ENCODE assay signal across 8 cellular contexts in the genomic region with DNA sequence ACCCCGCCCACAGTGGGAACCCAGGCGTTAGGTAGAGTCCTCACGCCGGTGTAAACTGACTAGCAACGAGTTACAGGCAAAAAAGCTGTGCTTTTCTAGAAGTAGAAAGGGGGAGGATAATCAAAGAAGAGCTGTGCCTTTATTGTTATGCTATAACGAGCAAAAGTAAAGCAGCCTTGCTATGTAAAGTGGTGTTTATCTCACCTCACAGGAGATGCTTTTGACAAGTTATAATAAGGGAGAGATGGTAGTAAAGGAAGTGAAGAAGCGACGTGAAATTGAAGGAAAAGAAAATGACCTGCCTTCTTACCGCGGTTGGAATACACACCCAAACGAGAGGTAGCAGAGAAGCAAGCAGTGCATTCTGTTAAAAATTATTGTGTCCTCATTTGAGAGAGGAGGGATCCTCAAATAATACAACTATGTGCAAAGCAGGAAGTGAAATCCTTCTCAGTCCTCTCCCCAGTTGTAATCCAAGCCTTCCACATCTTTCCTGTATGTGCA. TPM values are rescaled to one million over a fixed set of nuclear protein-coding genes. Genes with fewer than 3 reads are reported as not detected.
DNase-seq lines count a peak whose midpoint lies in the region; ATAC-seq and TF ChIP-seq lines count a peak whose summit lies in the region.

No MANE protein-coding gene starts in this region.

- intact Hi-C loops in CD8-positive, alpha-beta T cell (cut with DNase I, micrococcal nuclease), result loop anchor here (2.0 to 10.0 kb wide), 8 partner anchors 81 to 1876 kb away; a partner anchor contains a TSS

- H3K4me3 Mint-ChIP-seq in CD8-positive, alpha-beta T cell, result peak overlapping the region; percentile 96
- peak overlapping the region; percentile 100 for H3K4me3 Mint-ChIP-seq in progenitor cell of endocrine pancreas (ENCODE audit: low read depth)

- peak; percentile 33 for ATAC-seq in CD8-positive, alpha-beta T cell
- ATAC-seq in GM21529 (IDR thresholded peaks at IDR 0.05; ENCODE audit: unreplicated experiment) (peak; percentile 8), HG03095 (IDR thresholded peaks at IDR 0.05; ENCODE audit: unreplicated experiment) (no peak)

- H3K27me3 ChIP-seq in CD8-positive, alpha-beta T cell (ENCODE audit: insufficient read depth, low read length), result no peaks in the 10 kb centered on the region

- peaks cover 26% of the 10 kb centered on the region for H3K4me1 ChIP-seq in CD8-positive, alpha-beta T cell (ENCODE audit: insufficient read depth, low read length)

- peak overlapping the region; percentile 93 for H3K27ac Mint-ChIP-seq in CD8-positive, alpha-beta T cell
- peak overlapping the region; percentile 99 for H3K27ac Mint-ChIP-seq in progenitor cell of endocrine pancreas

- peaks cover 56% of the 10 kb centered on the region for H3K4me1 Mint-ChIP-seq in CD8-positive, alpha-beta T cell (ENCODE audit: low read depth)
- H3K4me1 Mint-ChIP-seq in progenitor cell of endocrine pancreas (ENCODE audit: low read depth), result peaks cover 17% of the 10 kb centered on the region

- H3K9me3 Mint-ChIP-seq in CD8-positive, alpha-beta T cell, result no peaks in the 10 kb centered on the region
- no peaks in the 10 kb centered on the region for H3K9me3 Mint-ChIP-seq in progenitor cell of endocrine pancreas (ENCODE audit: low read depth)

- no peaks in the 10 kb centered on the region for H3K9me3 ChIP-seq in CD8-positive, alpha-beta T cell (ENCODE audit: low read length)

- peak overlapping the region; percentile 70 for H3K27ac ChIP-seq in CD8-positive, alpha-beta T cell (ENCODE audit: low read depth, low read length)
- peak overlapping the region; percentile 99 for H3K27ac ChIP-seq in RWPE1
- H3K27ac ChIP-seq in epithelial cell of prostate, result peak overlapping the region; percentile 98

- peak in 2 of 7 experiments; percentile 33 to 53 for DNase-seq in CD8-positive, alpha-beta T cell
- no peak for DNase-seq in RWPE1 (ENCODE audit: low spot score)
- DNase-seq in epithelial cell of prostate (ENCODE audit: low read depth, low spot score), result no peak
- no peak for DNase-seq in progenitor cell of endocrine pancreas (ENCODE audit: low spot score, unreplicated experiment)
- no peak for DNase-seq in HuH-7 (ENCODE audit: low spot score)
- DNase-seq in A172 (ENCODE audit: low spot score), result no peak

- peak overlapping the region; percentile 72 for H3K4me3 ChIP-seq in CD8-positive, alpha-beta T cell (ENCODE audit: low read depth, low read length)

- TF ChIP-seq CTCF in CD8-positive, alpha-beta T cell (IDR thresholded peaks at IDR 0.05), result no peak
- no peak for TF ChIP-seq CTCF in RWPE1 (conservative IDR thresholded peaks at IDR 0.05; ENCODE audit: low read depth)
- TF ChIP-seq CTCF in progenitor cell of endocrine pancreas (IDR thresholded peaks at IDR 0.05; ENCODE audit: unreplicated experiment), result no peak

- POLR2A ChIA-PET in CD8-positive, alpha-beta T cell (lab: Charles Lee), result interaction anchor here (0.6 kb wide), 1 partner anchor 8 kb away, joined by 4 read pairs; no protein-coding TSS in a partner anchor
- POLR2A ChIA-PET in RWPE1 (lab: Yijun Ruan, JAX; ENCODE audit: low non-redundant PET), result interaction anchor here (0.5 kb wide), 1 partner anchor 680 kb away, joined by 5 read pairs; no protein-coding TSS in a partner anchor

- H3K27me3 Mint-ChIP-seq in CD8-positive, alpha-beta T cell (ENCODE audit: low read depth), result no peaks in the 10 kb centered on the region
- H3K27me3 Mint-ChIP-seq in progenitor cell of endocrine pancreas, result no peaks in the 10 kb centered on the region

- CTCF ChIA-PET in CD8-positive, alpha-beta T cell (lab: Charles Lee), result no interaction called here
- CTCF ChIA-PET in RWPE1 (lab: Yijun Ruan, JAX), result no interaction called here

- no peaks in the 10 kb centered on the region for H3K36me3 ChIP-seq in CD8-positive, alpha-beta T cell (ENCODE audit: insufficient read depth, low read length)

- H3K36me3 Mint-ChIP-seq in CD8-positive, alpha-beta T cell, result peaks cover 26% of the 10 kb centered on the region
- peaks cover 3% of the 10 kb centered on the region for H3K36me3 Mint-ChIP-seq in progenitor cell of endocrine pancreas (ENCODE audit: insufficient read depth)

RNA-seq across cellular contexts. Expression of a gene that starts 0.9 kb away (rescaled TPM):
- total RNA-seq in CD8-positive, alpha-beta T cell, result 10 to 100 TPM; 63.0 to 79.1 TPM
- 33.5 and 34.4 TPM in 2 replicates for total RNA-seq in progenitor cell of endocrine pancreas
- total RNA-seq in A172 (2014; rRNA removed; shearing (Covaris generic)), result 74.0 and 74.5 TPM in 2 replicates
